In the genomic region with DNA sequence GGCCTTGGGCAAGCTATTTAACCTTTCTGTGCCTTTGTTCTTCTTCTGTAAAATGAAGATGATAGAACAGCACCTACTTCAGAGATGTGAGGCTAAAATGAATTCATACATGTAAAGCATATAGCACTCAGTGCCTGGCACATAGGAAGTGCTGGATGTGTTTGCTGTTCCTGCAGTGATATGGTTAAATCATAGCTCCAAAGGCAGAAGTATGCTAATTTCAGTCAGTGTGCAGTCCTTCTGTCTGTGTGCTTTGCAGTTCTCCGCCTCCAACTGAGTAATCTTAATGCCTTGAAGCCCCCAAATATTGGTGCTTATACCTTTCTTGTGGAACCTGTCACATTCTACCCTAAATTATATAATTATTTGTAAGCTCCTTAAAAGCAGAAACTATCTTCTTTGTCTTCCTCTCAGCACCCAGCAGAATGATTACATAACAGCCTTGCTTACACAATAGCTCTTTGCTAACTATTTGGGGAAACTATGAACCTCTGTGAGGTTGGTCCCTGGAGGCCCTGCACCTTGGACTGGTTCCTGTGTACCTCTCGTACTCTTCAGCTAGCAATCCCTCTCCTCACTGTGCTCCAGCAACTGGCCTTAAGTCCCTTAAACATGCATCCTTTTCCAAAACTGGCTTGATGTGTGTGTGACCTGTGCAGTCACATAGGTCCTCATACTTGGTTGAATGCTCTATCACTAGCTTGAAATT, we compare ENCODE assay signal across 15 cellular contexts. TPM values are rescaled to one million over a fixed set of nuclear protein-coding genes. Genes with fewer than 3 reads are reported as not detected.
DNase-seq lines count a peak whose midpoint lies in the region; ATAC-seq, FAIRE-seq and TF ChIP-seq lines count a peak whose summit lies in the region.
"Had no signal": no experiment of that assay in that cellular context is flagged by ENCODE, and none has a peak within 500 bp of the region (broad histone marks: within the 10 kb centered on the region; RNA-seq: fewer than 3 reads in every experiment).

No MANE protein-coding gene starts in this region.

- H3K27ac ChIP-seq in right atrium auricular region (no peak overlapping the region), lung (ENCODE audit: low read depth in 1 of 2, low read length in 1 of 2) (peak overlapping the region in 1 of 2 donors; percentile 54), brain microvascular endothelial cell (no peak overlapping the region)
- H3K27ac ChIP-seq: testis had no signal

- in situ Hi-C loops in brain microvascular endothelial cell (cut with HindIII; ENCODE audit: low pct_ligation_motif_present, low sequenced_read_pairs) = no loop called here

- peak; percentile 82 for ATAC-seq in Right ventricle myocardium superior (ENCODE audit: poor library complexity)
- peak; percentile 67 for ATAC-seq in lung (ENCODE audit: insufficient read depth, low FRiP score)
- ATAC-seq in HG03442 (IDR thresholded peaks at IDR 0.05; ENCODE audit: unreplicated experiment) = no peak

- H3K4me1 ChIP-seq in right atrium auricular region (peaks cover 0 to 14% of the 10 kb centered on the region in 2 donors), lung (ENCODE audit: control insufficient read depth in 2 of 2, insufficient read depth in 2 of 2, low read length in 2 of 2) (peaks cover 2 to 6% of the 10 kb centered on the region in 2 donors)
- H3K4me1 ChIP-seq: testis had no signal

- FAIRE-seq in RCC 7860 (lab: Jason Lieb, UNC) = no peak

- H3K27me3 ChIP-seq in right atrium auricular region (no peaks in the 10 kb centered on the region), lung (ENCODE audit: control insufficient read depth, insufficient read depth) (no peaks in the 10 kb centered on the region), brain microvascular endothelial cell (replicated peaks) (no peaks in the 10 kb centered on the region)
- H3K27me3 ChIP-seq: testis had no signal

- DNase-seq in Right ventricle myocardium superior (peak; percentile 61), right atrium auricular region (ENCODE audit: low spot score) (no peak), lung (ENCODE audit: low spot score) (peak; percentile 43), brain microvascular endothelial cell (no peak), HFFc6 (no peak), RCC 7860 (ENCODE audit: low spot score) (no peak)
- DNase-seq: cortex of kidney; GDM1; H7; natural killer cell; NCI-H1092; stimulated activated CD4-positive, alpha-beta T cell treated with anti-CD3 and anti-CD28 coated beads, Interleukin-2, amount 100 ng/mL, for 48 hours; testis had no signal

- H3K36me3 ChIP-seq in right atrium auricular region (no peaks in the 10 kb centered on the region), lung (ENCODE audit: control insufficient read depth in 2 of 2, insufficient read depth in 2 of 2, low read length in 2 of 2) (no peaks in the 10 kb centered on the region), brain microvascular endothelial cell (replicated peaks) (no peaks in the 10 kb centered on the region)

- peaks cover 62% of the 10 kb centered on the region for H3K4me1 Mint-ChIP-seq in brain
- H3K4me1 Mint-ChIP-seq in HFFc6 (ENCODE audit: low read depth) = peaks cover 5% of the 10 kb centered on the region; the same call in 1 of the 2 replicates

- no peaks in the 10 kb centered on the region for H3K27me3 Mint-ChIP-seq in brain
- no peaks in the 10 kb centered on the region; the same call in 1 of the 2 replicates for H3K27me3 Mint-ChIP-seq in HFFc6 (ENCODE audit: insufficient read depth)

- TF ChIP-seq CTCF in right atrium auricular region (IDR thresholded peaks at IDR 0.05) (no peak), brain (conservative IDR thresholded peaks at IDR 0.05) (no peak), lung (IDR thresholded peaks at IDR 0.05; ENCODE audit: control extremely low read depth, extremely low read depth) (no peak), brain microvascular endothelial cell (IDR thresholded peaks at IDR 0.05; ENCODE audit: low read depth, low read length, missing control alignments) (no peak), HFFc6 (IDR thresholded peaks at IDR 0.05) (no peak)

- H3K36me3 Mint-ChIP-seq in brain = no peaks in the 10 kb centered on the region
- no peaks in the 10 kb centered on the region for H3K36me3 Mint-ChIP-seq in HFFc6 (ENCODE audit: low read depth)
- H3K36me3 Mint-ChIP-seq: natural killer cell had no signal

- H3K27ac Mint-ChIP-seq in brain (peak overlapping the region in 3 of 5 experiments; percentile 19 to 50 (median 26)), HFFc6 (no peak overlapping the region)

- intact Hi-C loops in Right ventricle myocardium superior (cut with DNase I) = no loop called here

- no peak overlapping the region for H3K4me3 Mint-ChIP-seq in brain
- no peak overlapping the region for H3K4me3 Mint-ChIP-seq in HFFc6
- H3K4me3 Mint-ChIP-seq: natural killer cell had no signal

- 23 to 50% methylated on average over 2 of the region's 2 CpGs for WGBS in lung, 2 donors

- H3K4me3 ChIP-seq in right atrium auricular region (no peak overlapping the region), lung (no peak overlapping the region), brain microvascular endothelial cell (ENCODE audit: low read depth, low read length) (no peak overlapping the region)
- H3K4me3 ChIP-seq: testis had no signal

- H3K9me3 ChIP-seq in right atrium auricular region (no peaks in the 10 kb centered on the region), lung (ENCODE audit: control insufficient read depth in 2 of 2, insufficient read depth in 1 of 2, low read length in 1 of 2) (no peaks in the 10 kb centered on the region)
- H3K9me3 ChIP-seq: testis had no signal

- H3K9me3 Mint-ChIP-seq in brain = no peaks in the 10 kb centered on the region
- no peaks in the 10 kb centered on the region for H3K9me3 Mint-ChIP-seq in HFFc6
- H3K9me3 Mint-ChIP-seq: natural killer cell had no signal

RNA-seq across cellular contexts. Expression of gene CACYBP, which starts 57.0 kb away (rescaled TPM):
- total RNA-seq in Right ventricle myocardium superior = 101 TPM
- 10 to 100 TPM; 40.5 to 59.7 TPM for total RNA-seq in right atrium auricular region
- polyA plus RNA-seq in brain (ENCODE audit: insufficient read depth, low read depth, low replicate concordance) = 181 TPM
- total RNA-seq in lung = 100 to 1,000 TPM in 1 of 2 donors, 10 to 100 TPM in 1; 62.8 to 219 TPM
- polyA plus RNA-seq in lung = 10 to 100 TPM; 40.6 to 67.3 TPM
- total RNA-seq in HFFc6 (2021; fragmentation: NEBNext Ultra II Directional; extraction: Animal tissue kit (Norgen Biotek cat#: 25700)) = 100 to 1,000 TPM in 5 of 6 experiments, 10 to 100 TPM in 1; 89.9 to 164 (median 142) TPM

Comparison
In these comparisons a context has a peak if more than half of its experiments do, and no peak if none do; other contexts are left out.
1. DNase-seq: peak in Right ventricle myocardium superior (single experiment) and lung (single experiment); none in right atrium auricular region (single experiment), brain microvascular endothelial cell (single experiment), HFFc6 (single experiment) and RCC 7860 (single experiment).